7 cellular contexts compared by ENCODE assay signal in the genomic region with DNA sequence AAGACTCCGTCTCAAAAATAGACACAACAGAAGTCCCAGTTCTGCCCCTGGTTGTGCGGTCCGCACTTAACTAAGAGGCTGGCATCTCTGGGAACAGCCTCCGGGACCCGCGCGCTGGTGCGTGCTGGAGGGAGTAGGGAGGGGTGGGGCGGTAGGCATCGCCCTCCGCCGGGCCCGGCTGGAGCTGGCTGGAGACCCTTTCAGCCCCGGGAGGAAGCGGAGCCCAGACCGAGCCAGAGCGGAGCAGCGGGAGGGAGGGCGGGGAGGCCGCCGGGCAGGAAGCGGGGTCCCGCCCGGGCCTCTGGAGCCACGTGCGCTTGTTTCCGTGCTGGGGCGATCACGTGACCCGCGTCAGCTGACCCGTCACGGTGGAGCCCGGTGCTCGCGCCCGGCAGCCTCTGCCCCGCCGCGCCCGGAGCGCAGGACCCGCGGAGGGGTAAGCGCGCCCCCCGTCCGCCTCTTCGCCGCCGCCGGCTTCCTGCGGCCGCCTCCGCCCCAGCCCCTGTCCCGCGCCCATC. TPM values are rescaled to one million over a fixed set of nuclear protein-coding genes. Genes with fewer than 3 reads are reported as not detected.
DNase-seq lines count a peak whose midpoint lies in the region; ATAC-seq, FAIRE-seq and TF ChIP-seq lines count a peak whose summit lies in the region.

A gene (plus strand): TSS at position 354 of the 518 bp plus-strand sequence. CDS start 256 bp downstream, outside the sequence.

- H3K27ac Mint-ChIP-seq in activated CD4-positive, alpha-beta memory T cell treated with anti-CD3 and anti-CD28 coated beads, Interleukin-2, amount 10 ng/mL, durations not matched to agents 7 days and 5 days, result peak within 1 kb of the TSS; percentile 82

- peak within 1 kb of the TSS in 1 of 2 donors; percentile 49 for H3K9ac ChIP-seq in liver (ENCODE audit: low read depth in 1 of 2, low read length in 2 of 2)

- peaks cover 17 to 54% (median 35%) of the 10 kb centered on the region in 4 donors for H3K4me1 ChIP-seq in liver (ENCODE audit: control insufficient read depth in 4 of 4, insufficient read depth in 4 of 4, low read length in 3 of 4)

- peak in 27 of 56 donors; percentile 8 to 63 (median 24) for TF ChIP-seq CTCF in dorsolateral prefrontal cortex (IDR thresholded peaks at IDR 0.05 in 54 of 56, conservative IDR thresholded peaks at IDR 0.05 in 2 of 56; ENCODE audit: low read depth in 1 of 56, partially characterized antibody in 56 of 56)
- no peak for TF ChIP-seq CTCF in liver (IDR thresholded peaks at IDR 0.05; ENCODE audit: low read depth, low read length, missing input control)

- WGBS in liver, result under 1% methylated on average over 57 of the region's 57 CpGs

- H3K27me3 ChIP-seq in dorsolateral prefrontal cortex (no peaks in the 10 kb centered on the region), liver (ENCODE audit: control insufficient read depth in 4 of 4, insufficient read depth in 4 of 4, low read length in 3 of 4) (no peaks in the 10 kb centered on the region)

- peaks cover 11% of the 10 kb centered on the region for H3K36me3 Mint-ChIP-seq in activated CD4-positive, alpha-beta memory T cell treated with anti-CD3 and anti-CD28 coated beads, Interleukin-2, amount 10 ng/mL, durations not matched to agents 7 days and 5 days (ENCODE audit: low read depth)

- peak in 1 of 2 donors; percentile 35 for TF ChIP-seq RAD21 in liver (IDR thresholded peaks at IDR 0.05)

- H3K36me3 ChIP-seq in liver (ENCODE audit: control insufficient read depth in 4 of 4, insufficient read depth in 3 of 4, low read depth in 1 of 4, low read length in 3 of 4), result peaks cover 0 to 5% (median 0%) of the 10 kb centered on the region in 4 donors

- H3K9me3 ChIP-seq in liver (ENCODE audit: control insufficient read depth in 4 of 4, low read length in 3 of 4), result no peaks in the 10 kb centered on the region

- intact Hi-C loops in dorsolateral prefrontal cortex (cut with DNase I), result loop anchor here (2.0 to 10.0 kb wide), 3 partner anchors 58 to 320 kb away; a partner anchor contains a TSS

- H3K27ac ChIP-seq in dorsolateral prefrontal cortex (peak within 1 kb of the TSS; percentile 13 to 94 (median 84)), liver (ENCODE audit: low read depth in 1 of 2, low read length in 2 of 2) (peak within 1 kb of the TSS; percentile 79 to 80)

- peak; percentile 90 for DNase-seq in GM18507 (ENCODE audit: extremely low spot score, insufficient read length, low read depth)
- peak; percentile 85 for DNase-seq in NCI-H69 (lab: John Stamatoyannopoulos, UW)
- peak; percentile 91 for DNase-seq in activated CD4-positive, alpha-beta memory T cell treated with anti-CD3 and anti-CD28 coated beads, Interleukin-2, amount 10 ng/mL, durations not matched to agents 7 days and 5 days
- DNase-seq in dorsolateral prefrontal cortex, result peak; percentile 88 to 94 (median 91)
- peak; percentile 81 to 84 for DNase-seq in stimulated activated CD4-positive, alpha-beta T cell treated with anti-CD3 and anti-CD28 coated beads, Interleukin-2, amount 100 ng/mL, for 48 hours

- H3K4me1 Mint-ChIP-seq in activated CD4-positive, alpha-beta memory T cell treated with anti-CD3 and anti-CD28 coated beads, Interleukin-2, amount 10 ng/mL, durations not matched to agents 7 days and 5 days, result peaks cover 50% of the 10 kb centered on the region

- H3K9me3 Mint-ChIP-seq in activated CD4-positive, alpha-beta memory T cell treated with anti-CD3 and anti-CD28 coated beads, Interleukin-2, amount 10 ng/mL, durations not matched to agents 7 days and 5 days, result no peaks in the 10 kb centered on the region

- no peaks in the 10 kb centered on the region for H3K27me3 Mint-ChIP-seq in activated CD4-positive, alpha-beta memory T cell treated with anti-CD3 and anti-CD28 coated beads, Interleukin-2, amount 10 ng/mL, durations not matched to agents 7 days and 5 days

- H3K4me3 ChIP-seq in dorsolateral prefrontal cortex (peak within 1 kb of the TSS; percentile 63 to 95 (median 81)), liver (ENCODE audit: low read depth in 1 of 3, low read length in 3 of 3) (peak within 1 kb of the TSS; percentile 70 to 98 (median 81))

- CTCF ChIA-PET in activated CD4-positive, alpha-beta memory T cell treated with anti-CD3 and anti-CD28 coated beads, Interleukin-2, amount 10 ng/mL, durations not matched to agents 7 days and 5 days (lab: Charles Lee), result interaction anchor here (0.8 to 1.1 kb wide), 2 partner anchors 8 to 105 kb away, joined by 3 to 4 read pairs; a partner anchor contains a TSS

- FAIRE-seq in GM18507 (lab: Jason Lieb, UNC), result peak; percentile 72

- peak; percentile 52 for ATAC-seq in HG02981 (IDR thresholded peaks at IDR 0.05; ENCODE audit: unreplicated experiment)

- H3K4me3 Mint-ChIP-seq in activated CD4-positive, alpha-beta memory T cell treated with anti-CD3 and anti-CD28 coated beads, Interleukin-2, amount 10 ng/mL, durations not matched to agents 7 days and 5 days, result peak within 1 kb of the TSS; percentile 72

- POLR2A ChIA-PET in activated CD4-positive, alpha-beta memory T cell treated with anti-CD3 and anti-CD28 coated beads, Interleukin-2, amount 10 ng/mL, durations not matched to agents 7 days and 5 days (lab: Charles Lee), result interaction anchor here (0.8 to 5.5 kb wide), 11 partner anchors 9 to 332 kb away, joined by 3 to 56 read pairs (median 4); a partner anchor contains a TSS

TF ChIP-seq in liver, 16 proteins besides CTCF, POLR2A, EP300 and RAD21:
- no peak for TF ChIP-seq EGR1 (IDR thresholded peaks at IDR 0.05; ENCODE audit: low read depth in 2 of 2)
- TF ChIP-seq, protein P1, sequence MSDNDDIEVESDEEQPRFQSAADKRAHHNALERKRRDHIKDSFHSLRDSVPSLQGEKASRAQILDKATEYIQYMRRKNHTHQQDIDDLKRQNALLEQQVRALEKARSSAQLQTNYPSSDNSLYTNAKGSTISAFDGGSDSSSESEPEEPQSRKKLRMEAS (IDR thresholded peaks at IDR 0.05), result no peak
- TF ChIP-seq TAF1 (conservative IDR thresholded peaks at IDR 0.05), result no peak
- no peak for TF ChIP-seq RXRA (IDR thresholded peaks at IDR 0.05)
- no peak for TF ChIP-seq HNF4A (conservative IDR thresholded peaks at IDR 0.05)
- no peak for TF ChIP-seq JUND (IDR thresholded peaks at IDR 0.05)

RNA-seq across cellular contexts. Expression of the gene that starts here (rescaled TPM):
- 10 to 100 TPM; 33.3 to 35.1 TPM for total RNA-seq in activated CD4-positive, alpha-beta memory T cell treated with anti-CD3 and anti-CD28 coated beads, Interleukin-2, amount 10 ng/mL, durations not matched to agents 7 days and 5 days
- total RNA-seq in dorsolateral prefrontal cortex (10 to 100 TPM; 12.9 to 29.4 (median 19.8) TPM), liver (10 to 100 TPM; 39.2 to 41.8 TPM)
- 10 to 100 TPM; 12.3 to 26.8 TPM for polyA plus RNA-seq in liver

Comparison
In these comparisons a context has a peak if more than half of its experiments do, and no peak if none do; other contexts are left out.
1. Peak in every context shown above with its lines: DNase-seq, ATAC-seq, H3K4me3 ChIP-seq and H3K27ac ChIP-seq.